Comparison of ENCODE assay signal across 7 cellular contexts in the genomic region with DNA sequence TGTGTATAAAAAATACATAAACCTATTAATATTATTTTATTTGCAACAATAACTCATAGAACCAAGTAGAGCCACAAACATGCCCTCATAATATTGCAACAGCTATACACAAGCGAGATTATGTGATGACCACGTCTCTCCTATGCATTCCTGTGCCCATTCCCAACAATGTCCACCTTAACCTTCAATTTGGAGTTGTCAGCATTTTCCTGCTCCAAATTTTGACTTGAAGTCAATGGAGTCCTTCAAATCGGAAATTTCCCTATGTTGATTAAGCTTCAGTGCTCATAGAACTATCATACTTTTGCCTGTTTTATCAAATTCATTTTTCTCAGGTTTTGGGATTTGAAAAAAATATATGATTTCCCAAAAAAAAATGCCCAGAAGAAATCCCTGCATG.
"Had no signal": no experiment of that assay in that cellular context is flagged by ENCODE, and none has a peak within 500 bp of the region (broad histone marks: within the 10 kb centered on the region; RNA-seq: fewer than 3 reads in every experiment).

No MANE protein-coding gene starts in this region.

- H3K9me3 ChIP-seq: HAP-1 had no signal

- H3K4me3 ChIP-seq: GM23338, HAP-1 had no signal

- ATAC-seq: GM23338, HCT116 had no signal

- H3K4me2 ChIP-seq: GM23338 had no signal

- DNase-seq: H7, HFFc6, KG1 had no signal

- H3K36me3 ChIP-seq: HAP-1 had no signal

- H3K27ac ChIP-seq: HL-60 had no signal
